22 cellular contexts compared by ENCODE assay signal in the genomic region with DNA sequence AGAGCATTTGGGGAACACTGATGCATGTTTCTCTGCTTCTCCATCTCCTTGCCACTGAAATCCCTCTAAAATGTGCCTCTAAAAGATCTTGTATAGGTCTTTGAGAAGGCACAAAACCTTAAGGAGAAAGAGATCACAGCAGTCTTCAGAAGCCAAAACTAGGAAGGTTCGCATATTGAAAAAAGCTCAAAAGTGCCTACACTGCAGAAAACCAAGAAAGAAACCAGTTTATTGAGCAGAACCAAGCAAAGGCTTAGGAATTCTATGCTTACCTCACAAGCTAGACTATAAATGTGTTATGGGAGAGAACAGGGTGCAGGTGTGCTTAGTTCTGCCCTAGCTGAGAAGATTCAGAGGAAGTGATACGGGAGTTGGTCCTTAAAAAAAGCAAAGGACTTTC. TPM values are rescaled to one million over a fixed set of nuclear protein-coding genes. Genes with fewer than 3 reads are reported as not detected.
"Had no signal": no experiment of that assay in that cellular context is flagged by ENCODE, and none has a peak within 500 bp of the region (broad histone marks: within the 10 kb centered on the region; RNA-seq: fewer than 3 reads in every experiment).

No MANE protein-coding gene starts in this region.

- H3K27ac ChIP-seq: foreskin keratinocyte, lower lobe of right lung, sigmoid colon, transverse colon had no signal

- H3K9me3 ChIP-seq: lower lobe of right lung, sigmoid colon, transverse colon had no signal

- H3K27me3 ChIP-seq: foreskin keratinocyte, sigmoid colon, transverse colon had no signal

- H3K4me1 ChIP-seq: foreskin keratinocyte, lower lobe of right lung, sigmoid colon, transverse colon had no signal

- DNase-seq: activated B cell treated with CpG ODN at 0.5 μM for 24 hours; activated CD4-positive, alpha-beta T cell treated with anti-CD3 and anti-CD28 coated beads for 36 hours; activated CD4-positive, alpha-beta T cell treated with anti-CD3 and anti-CD28 coated beads, Interleukin-2, amount 50 U/mL, for 48 hours; activated CD8-positive, alpha-beta memory T cell treated with anti-CD3 and anti-CD28 coated beads, Interleukin-2, amount 50 U/mL, for 48 hours; activated effector memory CD4-positive, alpha-beta T cell treated with anti-CD3 and anti-CD28 coated beads, Interleukin-2, amount 50 U/mL, for 16 hours; activated naive CD4-positive, alpha-beta T cell treated with anti-CD3 and anti-CD28 coated beads, Interleukin-2, amount 10 ng/mL, durations not matched to agents 7 days and 5 days; activated T-cell treated with anti-CD3 and anti-CD28 coated beads, Interleukin-2, amount 50 U/mL, for 72 hours; anterior cingulate cortex; effector CD8-positive, alpha-beta T cell; erythroblast; foreskin keratinocyte; kidney; lower lobe of right lung; mesendoderm; naive B cell; occipital lobe; sigmoid colon; stimulated activated CD4-positive, alpha-beta T cell treated with anti-CD3 and anti-CD28 coated beads, Interleukin-15, amount 100 ng/mL, for 24 hours; stimulated activated naive B cell treated with anti-CD40 and anti-IgM and Interleukin-4, amounts not matched to agents 10 μg/mL and 1 μg/mL and 100 μg/mL, for 72 hours; transverse colon had no signal

- FAIRE-seq: kidney, urothelium cell line had no signal

- H3K4me2 ChIP-seq: smooth muscle cell had no signal

- ATAC-seq: activated CD4-positive, alpha-beta T cell treated with anti-CD3 and anti-CD28 coated beads for 36 hours; activated T-cell treated with anti-CD3 and anti-CD28 coated beads, Interleukin-2, amount 50 U/mL, for 72 hours; foreskin keratinocyte; lower lobe of right lung; stimulated activated naive B cell treated with anti-CD40 and anti-IgM and Interleukin-4, amounts not matched to agents 10 μg/mL and 1 μg/mL and 100 μg/mL, for 72 hours had no signal

- H3K4me3 ChIP-seq: lower lobe of right lung, sigmoid colon, smooth muscle cell, transverse colon had no signal

RNA-seq across cellular contexts. Expression of gene C17orf67, which starts 16.9 kb away (rescaled TPM):
- total RNA-seq: smooth muscle cell had no signal
